ENCODE assay signal across 13 cellular contexts in genomic region chr1:174839211-174839610, GRCh38.
"Had no signal": no experiment of that assay in that cellular context is flagged by ENCODE, and none has a peak within 500 bp of the region (broad histone marks: within the 10 kb centered on the region; RNA-seq: fewer than 3 reads in every experiment).

No MANE protein-coding gene starts in this region.

- H3K27ac ChIP-seq: ascending aorta, hepatocyte, left ventricle myocardium inferior, prostate gland, upper lobe of right lung had no signal

- H3K4me3 ChIP-seq: ascending aorta, hepatocyte, left ventricle myocardium inferior, prostate gland, upper lobe of right lung had no signal

- H3K9me3 ChIP-seq: ascending aorta, left ventricle myocardium inferior, prostate gland, upper lobe of right lung had no signal

- H3K79me2 ChIP-seq: hepatocyte had no signal

- DNase-seq: activated CD4-positive, alpha-beta T cell treated with anti-CD3 and anti-CD28 coated beads, Interleukin-2, amount 10 ng/mL, durations not matched to agents 24 days and 14 days; activated CD4-positive, CD25-positive, alpha-beta regulatory T cell; activated CD8-positive, alpha-beta memory T cell treated with anti-CD3 and anti-CD28 coated beads, Interleukin-2, amount 50 U/mL, for 48 hours; activated CD8-positive, alpha-beta T cell treated with anti-CD3 and anti-CD28 coated beads, Interleukin-2, amount 10 ng/mL, durations not matched to agents 7 days and 5 days; activated naive CD4-positive, alpha-beta T cell treated with Interleukin-2 at 50 U/mL for 16 hours; left ventricle myocardium inferior; nephron progenitor cell; right cardiac atrium; stimulated activated naive CD8-positive, alpha-beta T cell treated with anti-CD3 and anti-CD28 coated beads, Interleukin-15, amount 100 ng/mL, for 72 hours; upper lobe of right lung had no signal

- H3K36me3 ChIP-seq: ascending aorta, left ventricle myocardium inferior, prostate gland, upper lobe of right lung had no signal

- H3K27me3 ChIP-seq: ascending aorta, hepatocyte, upper lobe of right lung had no signal

- H2AFZ ChIP-seq: hepatocyte had no signal

- H3K4me2 ChIP-seq: hepatocyte had no signal

- ATAC-seq: activated CD8-positive, alpha-beta T cell treated with anti-CD3 and anti-CD28 coated beads, Interleukin-2, amount 10 ng/mL, durations not matched to agents 7 days and 5 days; right cardiac atrium; stimulated activated naive CD8-positive, alpha-beta T cell treated with anti-CD3 and anti-CD28 coated beads, Interleukin-15, amount 100 ng/mL, for 72 hours; upper lobe of right lung had no signal

- H3K4me1 ChIP-seq: ascending aorta, prostate gland, upper lobe of right lung had no signal
